In genomic region chr12:116535241-116535640, GRCh38 we compare ENCODE assay signal across 20 cellular contexts.
A peak's percentile ranks its signal among the peaks of the same experiment; 100 is the strongest.
DNase-seq lines count a peak whose midpoint lies in the region; FAIRE-seq and TF ChIP-seq lines count a peak whose summit lies in the region.
"Had no signal": no experiment of that assay in that cellular context is flagged by ENCODE, and none has a peak within 500 bp of the region (broad histone marks: within the 10 kb centered on the region; RNA-seq: fewer than 3 reads in every experiment).

No MANE protein-coding gene starts in this region.

- no peaks in the 10 kb centered on the region for H3K36me3 Mint-ChIP-seq in dendritic cell treated with granulocyte-macrophage colony-stimulating factor and Interleukin-4, amounts not matched to agents 40 ng/mL and 50 ng/mL, for 4 days (ENCODE audit: low read depth)
- no peaks in the 10 kb centered on the region for H3K36me3 Mint-ChIP-seq in nephron progenitor cell (ENCODE audit: low read depth)

- H3K27ac Mint-ChIP-seq in dendritic cell treated with granulocyte-macrophage colony-stimulating factor and Interleukin-4, amounts not matched to agents 40 ng/mL and 50 ng/mL, for 4 days = peak overlapping the region; percentile 13
- peak overlapping the region; percentile 92 for H3K27ac Mint-ChIP-seq in nephron progenitor cell

- no peaks in the 10 kb centered on the region for H3K9me3 ChIP-seq in HUES6 (ENCODE audit: control insufficient read depth, insufficient read depth, low read depth, low read length)
- H3K9me3 ChIP-seq: MG63, neutrophil, tibial nerve had no signal

- peaks cover 33% of the 10 kb centered on the region for H3K4me1 ChIP-seq in HUES6 (ENCODE audit: control insufficient read depth, insufficient read depth, low read length)

- TF ChIP-seq CTCF in nephron progenitor cell (IDR thresholded peaks at IDR 0.05) = no peak

- peak; percentile 85 for FAIRE-seq in A204.1 (lab: Jason Lieb, UNC)
- FAIRE-seq: H54 had no signal

- H3K4me3 Mint-ChIP-seq in dendritic cell treated with granulocyte-macrophage colony-stimulating factor and Interleukin-4, amounts not matched to agents 40 ng/mL and 50 ng/mL, for 4 days = no peak overlapping the region
- H3K4me3 Mint-ChIP-seq in nephron progenitor cell = peak overlapping the region; percentile 83

- no peak overlapping the region for H3K27ac ChIP-seq in HUES6 (ENCODE audit: low read depth, low read length)
- H3K27ac ChIP-seq: SK-N-MC, WERI-Rb-1 had no signal

- peaks cover 69% of the 10 kb centered on the region for H3K4me1 Mint-ChIP-seq in dendritic cell treated with granulocyte-macrophage colony-stimulating factor and Interleukin-4, amounts not matched to agents 40 ng/mL and 50 ng/mL, for 4 days (ENCODE audit: low read depth)
- H3K4me1 Mint-ChIP-seq in nephron progenitor cell = peaks cover 78% of the 10 kb centered on the region

- intact Hi-C loops in dendritic cell treated with granulocyte-macrophage colony-stimulating factor and Interleukin-4, amounts not matched to agents 40 ng/mL and 50 ng/mL, for 4 days (cut with micrococcal nuclease) = no loop called here

- peaks cover 21% of the 10 kb centered on the region for H3K27me3 Mint-ChIP-seq in dendritic cell treated with granulocyte-macrophage colony-stimulating factor and Interleukin-4, amounts not matched to agents 40 ng/mL and 50 ng/mL, for 4 days
- H3K27me3 Mint-ChIP-seq in nephron progenitor cell (ENCODE audit: low read depth, poor library complexity) = no peaks in the 10 kb centered on the region

- no peaks in the 10 kb centered on the region for H3K36me3 ChIP-seq in HUES6 (ENCODE audit: control insufficient read depth, insufficient read depth, low read length)
- H3K36me3 ChIP-seq: MG63, neutrophil, tibial nerve, WERI-Rb-1 had no signal

- H3K9ac ChIP-seq in HUES6 (ENCODE audit: low read length) = no peak overlapping the region

- DNase-seq in nephron progenitor cell (peak; percentile 36), GOT3 (lab: John Stamatoyannopoulos, UW) (no peak), NCI-H748 (lab: John Stamatoyannopoulos, UW; ENCODE audit: unreplicated experiment) (no peak), NK-92 (lab: John Stamatoyannopoulos, UW; ENCODE audit: unreplicated experiment) (no peak), SKM-1 treated with dmso at 0.1 percent for 144 hours (lab: John Stamatoyannopoulos, UW; ENCODE audit: unreplicated experiment) (no peak)
- DNase-seq: ACHN; activated gamma-delta T cell treated with Interleukin-2 at 50 U/mL for 16 hours; MG63; NCI-H187 treated with DMSO at 0.1 percent for 48 hours; NCI-H524; OCI-M1; stimulated activated CD4-positive, alpha-beta T cell treated with anti-CD3 and anti-CD28 coated beads, Interleukin-2, amount 100 ng/mL, for 48 hours; WERI-Rb-1 had no signal

- peak overlapping the region; percentile 89 for H3K4me3 ChIP-seq in HUES6 (ENCODE audit: low read depth, low read length)
- H3K4me3 ChIP-seq: MG63 had no signal

- no peaks in the 10 kb centered on the region for H3K9me3 Mint-ChIP-seq in dendritic cell treated with granulocyte-macrophage colony-stimulating factor and Interleukin-4, amounts not matched to agents 40 ng/mL and 50 ng/mL, for 4 days
- H3K9me3 Mint-ChIP-seq in nephron progenitor cell = no peaks in the 10 kb centered on the region

- H3K27me3 ChIP-seq in HUES6 (ENCODE audit: control insufficient read depth, insufficient read depth, low read length) = no peaks in the 10 kb centered on the region
- H3K27me3 ChIP-seq: MG63, neutrophil, tibial nerve had no signal
